Comparison of ENCODE assay signal across 8 cellular contexts in the genomic region with DNA sequence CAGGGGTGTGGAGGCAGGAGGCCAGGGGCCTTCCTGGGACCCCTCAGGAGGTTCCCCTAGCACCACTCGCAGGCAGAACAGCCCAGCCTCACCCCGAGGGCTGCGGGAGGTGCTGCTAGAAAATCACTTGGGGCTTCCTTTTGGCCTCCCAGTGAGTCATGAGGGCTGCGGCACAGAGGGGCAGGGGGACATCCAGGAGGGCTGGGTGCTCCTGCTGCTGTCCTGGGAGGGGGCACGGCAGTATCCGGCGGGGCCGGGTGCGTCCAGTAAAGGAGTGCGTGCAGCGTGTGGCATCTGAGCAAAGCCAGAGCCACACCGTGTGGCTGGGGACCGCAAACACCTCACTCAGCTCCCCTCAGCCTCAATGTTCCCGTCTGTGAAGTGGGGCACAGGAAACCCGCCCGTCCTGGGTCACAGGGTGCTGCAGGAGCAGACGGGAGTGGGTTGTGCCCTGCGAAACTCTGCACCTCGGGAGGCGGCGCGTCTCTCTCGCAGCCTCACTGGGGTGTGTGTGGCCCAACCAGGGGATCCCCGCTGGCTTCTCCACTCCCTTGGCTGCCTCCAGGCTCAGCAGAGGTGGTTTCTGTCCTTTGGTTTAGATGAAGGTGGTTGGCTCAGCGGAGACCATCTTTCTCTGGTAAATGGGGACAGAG.
DNase-seq lines count a peak whose midpoint lies in the region; ATAC-seq, FAIRE-seq and TF ChIP-seq lines count a peak whose summit lies in the region.
"Not testable (repeated sequence)": the region's sequence is repeated elsewhere in the genome, so short reads cannot be mapped to it uniquely, and the experiment has no call there.

No MANE protein-coding gene starts in this region.

- H3K4me1 ChIP-seq in H1 (replicated peaks in 1 of 4; ENCODE audit: control insufficient read depth in 3 of 4, insufficient read depth in 4 of 4, low read length in 3 of 4) (peaks cover 0 to 11% (median 6%) of the 10 kb centered on the region in 4 experiments; a peak in 6 of 7 replicates), trophoblast cell (ENCODE audit: control insufficient read depth in 1 of 2, insufficient read depth in 2 of 2, low read length in 2 of 2) (peaks cover 17 to 34% of the 10 kb centered on the region in 2 experiments), tibial artery (peaks cover 0 to 43% (median 25%) of the 10 kb centered on the region in 4 donors)

- not testable (repeated sequence) for H4K20me1 ChIP-seq in H1 (replicated peaks in 1 of 2; ENCODE audit: control insufficient read depth in 1 of 2, insufficient read depth in 2 of 2, low read length in 2 of 2)

- intact Hi-C loops in tibial artery (cut with DNase I; ENCODE audit: low total_unique reads), result not testable (repeated sequence)

- not testable (repeated sequence) for H4K8ac ChIP-seq in H1 (ENCODE audit: extremely low read depth, insufficient read depth, low read length)
- peak overlapping the region; percentile 88 for H4K8ac ChIP-seq in trophoblast cell (ENCODE audit: low read depth, low read length)

- not testable (repeated sequence) for TF ChIP-seq EP300 in H1 (IDR thresholded peaks at IDR 0.05; ENCODE audit: borderline replicate concordance in 1 of 2, low read depth in 2 of 2, low read length in 2 of 2)

- H3K79me2 ChIP-seq in H1 (ENCODE audit: control insufficient read depth in 1 of 2, insufficient read depth in 2 of 2, low read length in 2 of 2); trophoblast cell (ENCODE audit: control insufficient read depth, insufficient read depth, low read length, poor library complexity): not testable (repeated sequence)

- not testable (repeated sequence) for TF ChIP-seq RAD21 in H1 (IDR thresholded peaks at IDR 0.05 in 1 of 2, conservative IDR thresholded peaks at IDR 0.05 in 1 of 2; ENCODE audit: low read depth in 2 of 2, low read length in 2 of 2)

- not testable (repeated sequence) for H2BK20ac ChIP-seq in H1 (ENCODE audit: low read length)

- not testable (repeated sequence) for H4K5ac ChIP-seq in H1 (ENCODE audit: insufficient read length, low read depth, low read length)

- H3K56ac ChIP-seq in H1 (replicated peaks; ENCODE audit: insufficient read length, low read depth, low read length), result not testable (repeated sequence)

- H3K23me2 ChIP-seq in H1 (ENCODE audit: low read depth, low read length), result not testable (repeated sequence)

- peak; percentile 27 for ATAC-seq in HG02852 (IDR thresholded peaks at IDR 0.05; ENCODE audit: unreplicated experiment)

- not testable (repeated sequence) for H3K18ac ChIP-seq in H1 (ENCODE audit: extremely low read depth, low read length)
- H3K18ac ChIP-seq in trophoblast cell (ENCODE audit: low read length), result peak overlapping the region; percentile 86

- not testable (repeated sequence) for H3K9ac ChIP-seq in H1 (replicated peaks in 1 of 4; ENCODE audit: extremely low read depth in 1 of 4, low read depth in 3 of 4, low read length in 3 of 4); trophoblast cell (ENCODE audit: low read length)

- 85% methylated on average over 6 of the region's 25 CpGs; no CpG with 5 or more reads in 1 of the 2 experiments for WGBS in H1 (ENCODE audit: extremely low coverage in 1 of 2, insufficient coverage in 1 of 2, insufficient read length in 1 of 2, insufficient replicate concordance in 2 of 2, low coverage in 1 of 2, low lambda C conversion rate in 2 of 2, missing lambda C conversion rate in 1 of 2), 2 experiments
- WGBS in trophoblast cell (ENCODE audit: extremely low coverage, insufficient coverage, insufficient read length), result no CpG with 5 or more reads among the region's 25 CpGs

- DNase-seq in CD1c-positive myeloid dendritic cell (ENCODE audit: extremely low spot score), result peak; percentile 8
- peak; percentile 57 for DNase-seq in GM20000 (ENCODE audit: low spot score)
- DNase-seq in T-helper 9 cell, result peak; percentile 8
- DNase-seq in activated T-helper 9 cell treated with anti-CD3 and anti-CD28 coated beads, Interleukin-2, amount 50 U/mL, for 16 hours (ENCODE audit: low read depth), result peak; percentile 34
- not testable (repeated sequence) for DNase-seq in H1 (ENCODE audit: low read depth in 1 of 2, low spot score in 2 of 2); trophoblast cell
- DNase-seq in tibial artery, result peak in 1 of 2 donors; percentile 66

- POLR2A ChIA-PET in H1 (lab: Charles Lee; ENCODE audit: partially characterized antibody), result not testable (repeated sequence)

- H2BK120ac ChIP-seq in H1 (replicated peaks; ENCODE audit: low read depth, low read length), result not testable (repeated sequence)
- peak overlapping the region; percentile 97 for H2BK120ac ChIP-seq in trophoblast cell (ENCODE audit: insufficient read depth, low read length, poor library complexity)

- not testable (repeated sequence) for H2AFZ ChIP-seq in H1 (ENCODE audit: low read length)
- peak overlapping the region; percentile 88 for H2AFZ ChIP-seq in trophoblast cell (ENCODE audit: insufficient read depth, low read length, poor library complexity)

- not testable (repeated sequence) for H3K9me3 ChIP-seq in H1 (ENCODE audit: insufficient read depth in 2 of 2, low read depth in 1 of 2, low read length in 1 of 2); trophoblast cell (ENCODE audit: insufficient read depth, low read depth, low read length); tibial artery

- not testable (repeated sequence) for H3K14ac ChIP-seq in H1 (ENCODE audit: insufficient read length)
- peak overlapping the region; percentile 94 for H3K14ac ChIP-seq in trophoblast cell (ENCODE audit: low read length)

- H3K27ac ChIP-seq in H1 (ENCODE audit: low read depth, low read length); trophoblast cell (ENCODE audit: low read depth, low read length): not testable (repeated sequence)
- peak overlapping the region; percentile 31 to 54 for H3K27ac ChIP-seq in tibial artery

- not testable (repeated sequence) for H2AK5ac ChIP-seq in H1 (ENCODE audit: low read depth, low read length)
- peak overlapping the region; percentile 100 for H2AK5ac ChIP-seq in trophoblast cell (ENCODE audit: low read length)

- not testable (repeated sequence) for H3K27me3 ChIP-seq in H1 (replicated peaks in 1 of 4; ENCODE audit: control insufficient read depth in 3 of 4, extremely low read depth in 1 of 4, insufficient read depth in 3 of 4, low read length in 3 of 4); trophoblast cell (ENCODE audit: insufficient read depth, low read length); tibial artery

- TF ChIP-seq CTCF in GM20000 (IDR thresholded peaks at IDR 0.05; ENCODE audit: extremely low read depth, missing control alignments); H1 (IDR thresholded peaks at IDR 0.05; ENCODE audit: control extremely low read depth in 1 of 3, insufficient read depth in 1 of 3, low read depth in 1 of 3, low read length in 3 of 3); tibial artery (IDR thresholded peaks at IDR 0.05): not testable (repeated sequence)

- H3K36me3 ChIP-seq in H1 (ENCODE audit: control insufficient read depth in 2 of 4, insufficient read depth in 4 of 4, low read length in 3 of 4); trophoblast cell (ENCODE audit: control insufficient read depth in 1 of 2, insufficient read depth in 2 of 2, low read length in 2 of 2); tibial artery: not testable (repeated sequence)

- TF ChIP-seq POLR2A in H1 (IDR thresholded peaks at IDR 0.05; ENCODE audit: control extremely low read depth in 1 of 2, low read depth in 2 of 2, low read length in 2 of 2), result not testable (repeated sequence)

- FAIRE-seq in H1 (lab: Jason Lieb, UNC), result not testable (repeated sequence)

- not testable (repeated sequence) for H3K23ac ChIP-seq in H1 (ENCODE audit: insufficient read length); trophoblast cell (ENCODE audit: low read length)

- H4K91ac ChIP-seq in H1 (replicated peaks; ENCODE audit: insufficient read length, low read length), result not testable (repeated sequence)
- peak overlapping the region; percentile 99 for H4K91ac ChIP-seq in trophoblast cell (ENCODE audit: low read depth, low read length)

- CTCF ChIA-PET in H1 (lab: Charles Lee; ENCODE audit: partially characterized antibody), result not testable (repeated sequence)

- H3K4me3 ChIP-seq in H1 (ENCODE audit: extremely low read depth in 1 of 4, insufficient read depth in 2 of 4, low read depth in 3 of 4, low read length in 4 of 4); trophoblast cell (ENCODE audit: low read depth, low read length); tibial artery: not testable (repeated sequence)

- 0 out of 4 replicates have a peak overlapping the region, but pooled peaks of 1 of the 2 experiments have one; percentile 47 for H3K4me2 ChIP-seq in H1 (ENCODE audit: insufficient read depth in 1 of 2, low read depth in 2 of 2, low read length in 2 of 2)
- not testable (repeated sequence) for H3K4me2 ChIP-seq in trophoblast cell (ENCODE audit: low read length)

- peak overlapping the region; percentile 47 for H4K12ac ChIP-seq in trophoblast cell (ENCODE audit: low read depth, low read length)

- H2BK15ac ChIP-seq in H1 (ENCODE audit: low read length), result not testable (repeated sequence)

- not testable (repeated sequence) for H3K79me1 ChIP-seq in H1 (ENCODE audit: low read depth, low read length)
- peaks cover 26% of the 10 kb centered on the region for H3K79me1 ChIP-seq in trophoblast cell (ENCODE audit: low read length)

- not testable (repeated sequence) for H2BK5ac ChIP-seq in H1 (ENCODE audit: low read depth, low read length)
- H2BK5ac ChIP-seq in trophoblast cell (ENCODE audit: low read depth, low read length, poor library complexity), result peak overlapping the region; percentile 58

- not testable (repeated sequence) for H3K4ac ChIP-seq in H1 (replicated peaks; ENCODE audit: insufficient read length, low read depth, low read length)
- peak overlapping the region; percentile 50 for H3K4ac ChIP-seq in trophoblast cell (ENCODE audit: low read depth, low read length)

- H2BK12ac ChIP-seq in H1 (ENCODE audit: low read depth, low read length) (peak overlapping the region; percentile 84; the same call in 1 of the 2 replicates), trophoblast cell (ENCODE audit: low read length) (peak overlapping the region; percentile 100)
